8 cellular contexts compared by ENCODE assay signal in genomic region chr11:117946842-117947526, GRCh38. TPM values are rescaled to one million over a fixed set of nuclear protein-coding genes. Genes with fewer than 3 reads are reported as not detected.
A peak's percentile ranks its signal among the peaks of the same experiment; 100 is the strongest.
DNase-seq lines count a peak whose midpoint lies in the region; ATAC-seq and TF ChIP-seq lines count a peak whose summit lies in the region.

No MANE protein-coding gene starts in this region.

- H3K27ac Mint-ChIP-seq in chondrocyte (ENCODE audit: unreplicated experiment), result no peak overlapping the region

- peak; percentile 96 for TF ChIP-seq CTCF in chondrocyte (IDR thresholded peaks at IDR 0.05)

- H3K4me1 Mint-ChIP-seq in chondrocyte (ENCODE audit: low read depth), result no peaks in the 10 kb centered on the region

- DNase-seq in DMS153 (lab: John Stamatoyannopoulos, UW), result peak; percentile 84
- DNase-seq in NCI-H510A (lab: John Stamatoyannopoulos, UW), result peak; percentile 61
- peak; percentile 77 to 86 for DNase-seq in activated CD4-positive, alpha-beta T cell treated with anti-CD3 and anti-CD28 coated beads for 24 hours (ENCODE audit: low read depth in 2 of 2)
- no peak for DNase-seq in chondrocyte (ENCODE audit: low spot score)
- DNase-seq in left lobe of liver (ENCODE audit: low spot score), result peak; percentile 81
- DNase-seq in stimulated activated CD4-positive, alpha-beta T cell treated with anti-CD3 and anti-CD28 coated beads, Interleukin-4, amount 100 ng/mL, for 24 hours, result peak; percentile 87

- H3K4me3 Mint-ChIP-seq in chondrocyte (ENCODE audit: unreplicated experiment), result no peak overlapping the region

- H3K36me3 Mint-ChIP-seq in chondrocyte (ENCODE audit: low read depth), result no peaks in the 10 kb centered on the region

- ATAC-seq in HG03139 (IDR thresholded peaks at IDR 0.05; ENCODE audit: unreplicated experiment) (peak; percentile 46), left lobe of liver (peak; percentile 98), GM19351 (IDR thresholded peaks at IDR 0.05; ENCODE audit: unreplicated experiment) (no peak)

- peaks cover 11% of the 10 kb centered on the region for H3K9me3 Mint-ChIP-seq in chondrocyte (ENCODE audit: low read depth)

- peaks cover 15% of the 10 kb centered on the region for H3K27me3 Mint-ChIP-seq in chondrocyte (ENCODE audit: low read depth)

RNA-seq across cellular contexts. Expression of gene TMPRSS13, which starts 17.8 kb away (rescaled TPM):
- total RNA-seq in chondrocyte (not detected in 3 replicates), left lobe of liver (0.15 TPM)

RNA-seq across cellular contexts. Expression of gene IL10RA, which starts 39.2 kb away (rescaled TPM):
- total RNA-seq in chondrocyte, result 0.12 to 0.77 TPM in 2 of 3 replicates, not detected in the other
- 7.8 TPM for total RNA-seq in left lobe of liver
